In genomic region chr9:14400658-14400995, GRCh38 we compare ENCODE assay signal across 8 cellular contexts.
DNase-seq lines count a peak whose midpoint lies in the region; ATAC-seq, FAIRE-seq and TF ChIP-seq lines count a peak whose summit lies in the region.

No MANE protein-coding gene starts in this region.

- TF ChIP-seq POLR2A in GM12892 (IDR thresholded peaks at IDR 0.05; ENCODE audit: low read depth, low read length) = no peak

- H3K4me3 ChIP-seq in astrocyte of the cerebellum (ENCODE audit: low read depth, low read length) = no peak overlapping the region

- ATAC-seq in HG02759 (IDR thresholded peaks at IDR 0.05; ENCODE audit: unreplicated experiment) = no peak

- peak; percentile 32 for DNase-seq in COLO668 (lab: John Stamatoyannopoulos, UW; ENCODE audit: unreplicated experiment)
- peak; percentile 92 for DNase-seq in NCI-H1694 (lab: John Stamatoyannopoulos, UW)
- DNase-seq in astrocyte of the cerebellum (ENCODE audit: low read depth) = peak; percentile 85
- DNase-seq in iPS DF 19.7 (ENCODE audit: low read depth, low spot score) = peak; percentile 90
- DNase-seq in stromal cell of bone marrow (ENCODE audit: low read depth) = peak; percentile 71
- DNase-seq in GM12892 (ENCODE audit: insufficient read length) = no peak
- no peak for DNase-seq in NOMO-1 treated with DMSO at 0.1 percent for 48 hours (lab: John Stamatoyannopoulos, UW; ENCODE audit: unreplicated experiment)

- TF ChIP-seq CTCF in astrocyte of the cerebellum (IDR thresholded peaks at IDR 0.05; ENCODE audit: low read depth, low read length, missing control alignments) = peak; percentile 66

- no peak for FAIRE-seq in GM12892 (lab: Jason Lieb, UNC)

- in situ Hi-C loops in astrocyte of the cerebellum (cut with HindIII; ENCODE audit: low sequenced_read_pairs) = no loop called here

Comparison
In these comparisons a context has a peak if more than half of its experiments do, and no peak if none do; other contexts are left out.
1. DNase-seq: peak in COLO668 (single experiment), NCI-H1694 (single experiment), astrocyte of the cerebellum (single experiment), iPS DF 19.7 (single experiment) and stromal cell of bone marrow (single experiment); none in GM12892 (single experiment) and NOMO-1 treated with DMSO at 0.1 percent for 48 hours (single experiment).